8 cellular contexts compared by ENCODE assay signal in genomic region chr5:107672212-107673105, GRCh38. TPM values are rescaled to one million over a fixed set of nuclear protein-coding genes. Genes with fewer than 3 reads are reported as not detected.
DNase-seq lines count a peak whose midpoint lies in the region; ATAC-seq, FAIRE-seq and TF ChIP-seq lines count a peak whose summit lies in the region.

No MANE protein-coding gene starts in this region.

- CTCF ChIA-PET in IMR-90 (lab: Yijun Ruan, JAX): interaction anchor here (0.7 kb wide), 1 partner anchor 413 kb away, joined by 3 read pairs; no protein-coding TSS in a partner anchor
- CTCF ChIA-PET in K562 (lab: Yijun Ruan, JAX; ENCODE audit: low intra/inter-chr PET ratio): no interaction called here

- H2BK15ac ChIP-seq in IMR-90 (ENCODE audit: low read depth, low read length): no peak overlapping the region

- H3K56ac ChIP-seq in IMR-90 (ENCODE audit: extremely low read depth, insufficient read depth, low read length): peak overlapping the region; percentile 12; the same call in 1 of the 2 replicates

- no peak overlapping the region; a peak in 1 of 4 replicates for H4K8ac ChIP-seq in IMR-90 (ENCODE audit: low read depth in 2 of 2, low read length in 2 of 2)

- H3K9me2 ChIP-seq in hepatocyte (replicated peaks; ENCODE audit: insufficient read depth): no peaks in the 10 kb centered on the region

- TF ChIP-seq POLR2A in IMR-90 (IDR thresholded peaks at IDR 0.05; ENCODE audit: low read depth, low read length): no peak; the same call in 1 of the 2 replicates
- TF ChIP-seq POLR2A in K562 (conservative IDR thresholded peaks at IDR 0.05): no peak

- peak; percentile 97 for DNase-seq in Daoy (ENCODE audit: low read depth)
- peak; percentile 87 for DNase-seq in IMR-90
- peak; percentile 70 for DNase-seq in OCI-M1 (lab: John Stamatoyannopoulos, UW)
- DNase-seq in K562 (ENCODE audit: extremely low read depth in 1 of 4, low spot score in 3 of 4): peak; percentile 18 to 31 (median 26)
- peak; percentile 94 for DNase-seq in hepatocyte (ENCODE audit: low spot score)
- DNase-seq in posterior cingulate gyrus: peak in 9 of 10 donors; percentile 47 to 95 (median 65)

- H3K9me1 ChIP-seq in IMR-90 (ENCODE audit: insufficient read depth, low read length): no peaks in the 10 kb centered on the region
- no peaks in the 10 kb centered on the region for H3K9me1 ChIP-seq in K562 (ENCODE audit: control insufficient read depth, insufficient read depth, low read length)

- H3K4me2 ChIP-seq in IMR-90 (ENCODE audit: low read depth, low read length) (peak overlapping the region; percentile 89), K562 (ENCODE audit: insufficient read depth, low read length) (no peak overlapping the region), hepatocyte (peak overlapping the region; percentile 91)

- no peak overlapping the region for H4K5ac ChIP-seq in IMR-90 (ENCODE audit: low read depth, low read length)

- H3K27ac ChIP-seq in IMR-90 (ENCODE audit: insufficient read depth, low read length): no peak overlapping the region
- no peak overlapping the region for H3K27ac ChIP-seq in K562 (ENCODE audit: extremely low read depth, low read depth, low read length)
- peak overlapping the region; percentile 78 for H3K27ac ChIP-seq in hepatocyte

- ATAC-seq in IMR-90 (ENCODE audit: low read depth) (peak; percentile 62), K562 (peak; percentile 67), HG03378 (IDR thresholded peaks at IDR 0.05; ENCODE audit: unreplicated experiment) (no peak), GM21360 (IDR thresholded peaks at IDR 0.05; ENCODE audit: unreplicated experiment) (no peak)

- no CpG with 5 or more reads among the region's 66 CpGs for WGBS in IMR-90 (ENCODE audit: extremely low coverage in 2 of 2, insufficient read length in 1 of 2), 2 experiments
- WGBS in K562 (ENCODE audit: insufficient coverage, low coverage, missing lambda C conversion rate): 4% methylated on average over 25 of the region's 66 CpGs
- WGBS in hepatocyte (ENCODE audit: low lambda C conversion rate, missing lambda C conversion rate): 1% methylated on average over 54 of the region's 66 CpGs

- no peak for FAIRE-seq in K562 (lab: Jason Lieb, UNC)

- TF ChIP-seq RAD21 in IMR-90 (IDR thresholded peaks at IDR 0.05; ENCODE audit: low read length): no peak
- TF ChIP-seq RAD21 in K562 (CRISPR knock-in tag; conservative IDR thresholded peaks at IDR 0.05 in 1 of 2, IDR thresholded peaks at IDR 0.05 in 1 of 2): no peak

- no peak for TF ChIP-seq EP300 in K562 (IDR thresholded peaks at IDR 0.05; ENCODE audit: low read length)

- H3K79me1 ChIP-seq in IMR-90 (ENCODE audit: low read depth in 1 of 2, low read length in 2 of 2): no peaks in the 10 kb centered on the region

- no TSS peak for BruUV-seq in IMR-90 (replicated peaks; lab: Mats Ljungman, UMichigan)
- BruUV-seq in K562 (replicated peaks; lab: Mats Ljungman, UMichigan): no TSS peak

- H3K9me3 ChIP-seq in IMR-90 (ENCODE audit: control insufficient read depth, insufficient read depth, low read length) (no peaks in the 10 kb centered on the region), K562 (replicated peaks; ENCODE audit: control insufficient read depth, insufficient read depth, low read depth, low read length) (no peaks in the 10 kb centered on the region), hepatocyte (ENCODE audit: low read depth) (no peaks in the 10 kb centered on the region)

- peak overlapping the region; percentile 11 for H2AK9ac ChIP-seq in IMR-90 (replicated peaks; ENCODE audit: low read depth, low read length, poor library complexity)

- in situ Hi-C loops in IMR-90 (cut with MboI; ENCODE audit: low sequenced_read_pairs): loop anchor here (10.0 kb wide), 1 partner anchor 1408 kb away; no protein-coding TSS in a partner anchor
- in situ Hi-C loops in K562 (cut with MboI): no loop called here

- TF ChIP-seq CTCF in IMR-90 (conservative IDR thresholded peaks at IDR 0.05; ENCODE audit: low read depth, low read length): no peak
- TF ChIP-seq CTCF in K562 (IDR thresholded peaks at IDR 0.05 in 2 of 3, conservative IDR thresholded peaks at IDR 0.05 in 1 of 3; ENCODE audit: insufficient read depth in 2 of 3, low read depth in 1 of 3, low read length in 3 of 3): no peak
- TF ChIP-seq CTCF in hepatocyte (IDR thresholded peaks at IDR 0.05; ENCODE audit: poor library complexity): no peak

- no peak overlapping the region for H4K91ac ChIP-seq in IMR-90 (ENCODE audit: insufficient read depth, low read depth, low read length)

- H3K14ac ChIP-seq in IMR-90 (replicated peaks; ENCODE audit: low read depth, low read length): no peak overlapping the region

- H3K36me3 ChIP-seq in IMR-90 (ENCODE audit: control insufficient read depth, insufficient read depth, low read length): no peaks in the 10 kb centered on the region
- no peaks in the 10 kb centered on the region for H3K36me3 ChIP-seq in K562 (ENCODE audit: control insufficient read depth, insufficient read depth, low read length)
- no peaks in the 10 kb centered on the region for H3K36me3 ChIP-seq in hepatocyte (replicated peaks; ENCODE audit: insufficient read depth, low read depth)

- POLR2A ChIA-PET in IMR-90 (lab: Charles Lee; ENCODE audit: unreplicated experiment): interaction anchor here (0.5 to 0.6 kb wide), 3 partner anchors 260 to 807 kb away, joined by 3 to 8 read pairs (median 6); no protein-coding TSS in a partner anchor
- POLR2A ChIA-PET in K562 (lab: Yijun Ruan, JAX): no interaction called here

- H2BK5ac ChIP-seq in IMR-90 (ENCODE audit: low read depth, low read length, poor library complexity, severe bottlenecking): no peak overlapping the region

- dilution Hi-C loops in IMR-90 (cut with HindIII; ENCODE audit: low sequenced_read_pairs, unreplicated experiment): no loop called here

- H2BK20ac ChIP-seq in IMR-90 (ENCODE audit: low read depth, low read length): no peak overlapping the region

- H3K79me2 ChIP-seq in K562 (ENCODE audit: control insufficient read depth, insufficient read depth, low read length) (no peaks in the 10 kb centered on the region), hepatocyte (peaks cover 40% of the 10 kb centered on the region)

- H3K9ac ChIP-seq in IMR-90 (ENCODE audit: low read depth, low read length) (0 out of 2 replicates have a peak overlapping the region, but pooled peaks have one; percentile 13), K562 (ENCODE audit: insufficient read depth in 1 of 2, low read depth in 2 of 2, low read length in 2 of 2) (no peak overlapping the region)

- H3K4me3 ChIP-seq in IMR-90 (ENCODE audit: insufficient read depth, low read depth, low read length) (peak overlapping the region; percentile 52), K562 (0 out of 2 replicates have a peak overlapping the region, but pooled peaks have one; percentile 4), hepatocyte (peak overlapping the region; percentile 80)

- peak overlapping the region; percentile 33 for H3K4ac ChIP-seq in IMR-90 (ENCODE audit: low read depth, low read length)

- H4K20me1 ChIP-seq in IMR-90 (ENCODE audit: insufficient read depth, low read length) (no peaks in the 10 kb centered on the region), K562 (replicated peaks; ENCODE audit: control insufficient read depth, insufficient read depth, low read length) (no peaks in the 10 kb centered on the region), hepatocyte (ENCODE audit: insufficient read depth, poor library complexity, severe bottlenecking) (peaks cover 3% of the 10 kb centered on the region)

- H3K18ac ChIP-seq in IMR-90 (ENCODE audit: low read depth, low read length): no peak overlapping the region

- H2AFZ ChIP-seq in IMR-90 (replicated peaks; ENCODE audit: low read length, poor library complexity) (peak overlapping the region; percentile 89), K562 (ENCODE audit: low read depth, low read length) (no peak overlapping the region), hepatocyte (peak overlapping the region; percentile 82)

- intact Hi-C loops in IMR-90 (cut with micrococcal nuclease) (loop anchor here (1.0 to 5.0 kb wide), 7 partner anchors 100 to 1555 kb away; no protein-coding TSS in a partner anchor), K562 (cut with micrococcal nuclease) (loop anchor here (10.0 kb wide), 2 partner anchors 428 to 672 kb away; no protein-coding TSS in a partner anchor), posterior cingulate gyrus (cut with DNase I) (loop anchor here (2.0 to 10.0 kb wide), 4 partner anchors 100 to 672 kb away; no protein-coding TSS in a partner anchor)

- H3K23ac ChIP-seq in IMR-90 (ENCODE audit: low read depth, low read length): 0 out of 2 replicates have a peak overlapping the region, but pooled peaks have one; percentile 3

- H3K27me3 ChIP-seq in IMR-90 (ENCODE audit: control insufficient read depth, insufficient read depth, low read length) (peaks cover 8% of the 10 kb centered on the region; the same call in 1 of the 2 replicates), K562 (ENCODE audit: control insufficient read depth in 2 of 2, insufficient read depth in 2 of 2, low read length in 2 of 2) (no peaks in the 10 kb centered on the region; a peak in 1 of 5 replicates), hepatocyte (no peaks in the 10 kb centered on the region)

- H2AK5ac ChIP-seq in IMR-90 (ENCODE audit: low read depth, low read length): no peak overlapping the region

- H3K4me1 ChIP-seq in IMR-90 (ENCODE audit: control insufficient read depth, insufficient read depth, low read length) (no peaks in the 10 kb centered on the region), K562 (replicated peaks in 1 of 2; ENCODE audit: control insufficient read depth in 2 of 2, insufficient read depth in 2 of 2, low read length in 2 of 2) (peaks cover 0 to 10% of the 10 kb centered on the region in 2 experiments; a peak in 2 of 5 replicates), hepatocyte (ENCODE audit: insufficient read depth) (no peaks in the 10 kb centered on the region)

- peak overlapping the region; percentile 37 for H2BK120ac ChIP-seq in IMR-90 (ENCODE audit: low read depth, low read length)

RNA-seq across cellular contexts. Expression of gene EFNA5, which starts 1.7 kb away (rescaled TPM):
- 4.1 and 5.8 TPM in 2 replicates for total RNA-seq in Daoy (2014; rRNA removed; shearing (Covaris generic))
- 1.6 and 2.2 TPM in 2 replicates for total RNA-seq in IMR-90 (2012; rRNA removed)
- 1.4 and 1.5 TPM in 2 replicates for polyA plus RNA-seq in IMR-90 (2012; rRNA removed)
- polyA plus RNA-seq in IMR-90 (2012; cell fraction: cytosol; rRNA removed): 0.65 and 1.3 TPM in 2 replicates
- polyA plus RNA-seq in IMR-90 (2012; cell fraction: nucleus; rRNA removed; ENCODE audit: low replicate concordance): 1.1 and 3.6 TPM in 2 replicates
- total RNA-seq in K562 (2011; cell fraction: chromatin; rRNA removed; ENCODE audit: low replicate concordance): not detected in 2 replicates
- not detected in 2 replicates for total RNA-seq in K562 (2011; cell fraction: nucleolus; rRNA removed)
- not detected in 2 replicates for total RNA-seq in K562 (2011; cell fraction: nucleoplasm; rRNA removed)
- total RNA-seq in K562 (2014; rRNA removed): not detected in 2 replicates
- not detected in 2 replicates for total RNA-seq in K562 (2014; rRNA removed; fragmentation: Illumina TruSeq; extraction: Trizol)
- not detected in 2 replicates for total RNA-seq in K562 (2015; rRNA removed; fragmentation: Illumina TruSeq; extraction: Trizol)
- not detected in 2 replicates for total RNA-seq in K562 (2021)
- polyA plus RNA-seq in K562 (2011; rRNA removed): 0.20 TPM in 1 of 2 replicates, not detected in the other
- not detected in 2 replicates for polyA plus RNA-seq in K562 (2011; cell fraction: cytosol; rRNA removed)
- not detected in 2 replicates for polyA plus RNA-seq in K562 (2011; cell fraction: nucleus; rRNA removed)
- polyA plus RNA-seq in K562 (2012): 0.12 and 0.15 TPM in 2 replicates
- polyA plus RNA-seq in K562 (2014; fragmentation: Illumina TruSeq; extraction: Trizol): not detected in 2 replicates
- polyA plus RNA-seq in K562 (2014; fragmentation: Nextera tagmentation; extraction: Ambion mirVana): not detected
- polyA plus RNA-seq in K562 (2014; rRNA removed): not detected in 2 replicates
- polyA minus RNA-seq in K562 (2011; rRNA and poly(A)+ RNA removed): 0.11 TPM in 1 of 2 replicates, not detected in the other
- polyA minus RNA-seq in K562 (2011; cell fraction: cytosol; rRNA and poly(A)+ RNA removed): not detected in 2 replicates
- polyA minus RNA-seq in K562 (2011; cell fraction: nucleus; rRNA and poly(A)+ RNA removed): not detected in 2 replicates
- 10.2 and 18.8 TPM in 2 replicates for total RNA-seq in hepatocyte
- 8.5 and 12.1 TPM in 2 replicates for polyA plus RNA-seq in hepatocyte

Comparison
In these comparisons a context has a peak if more than half of its experiments do, and no peak if none do; other contexts are left out.
1. DNase-seq: peak in every context shown above with its lines; median percentile 97 in Daoy; 94 in hepatocyte; 87 in IMR-90; 70 in OCI-M1; 65 in posterior cingulate gyrus; 26 in K562.
2. ATAC-seq: peak in IMR-90 (single experiment) and K562 (single experiment); none in HG03378 (single experiment) and GM21360 (single experiment).
3. H3K4me3 ChIP-seq: peak in every context shown above with its lines; median percentile 80 in hepatocyte; 52 in IMR-90; 4 in K562.